In the genomic region with DNA sequence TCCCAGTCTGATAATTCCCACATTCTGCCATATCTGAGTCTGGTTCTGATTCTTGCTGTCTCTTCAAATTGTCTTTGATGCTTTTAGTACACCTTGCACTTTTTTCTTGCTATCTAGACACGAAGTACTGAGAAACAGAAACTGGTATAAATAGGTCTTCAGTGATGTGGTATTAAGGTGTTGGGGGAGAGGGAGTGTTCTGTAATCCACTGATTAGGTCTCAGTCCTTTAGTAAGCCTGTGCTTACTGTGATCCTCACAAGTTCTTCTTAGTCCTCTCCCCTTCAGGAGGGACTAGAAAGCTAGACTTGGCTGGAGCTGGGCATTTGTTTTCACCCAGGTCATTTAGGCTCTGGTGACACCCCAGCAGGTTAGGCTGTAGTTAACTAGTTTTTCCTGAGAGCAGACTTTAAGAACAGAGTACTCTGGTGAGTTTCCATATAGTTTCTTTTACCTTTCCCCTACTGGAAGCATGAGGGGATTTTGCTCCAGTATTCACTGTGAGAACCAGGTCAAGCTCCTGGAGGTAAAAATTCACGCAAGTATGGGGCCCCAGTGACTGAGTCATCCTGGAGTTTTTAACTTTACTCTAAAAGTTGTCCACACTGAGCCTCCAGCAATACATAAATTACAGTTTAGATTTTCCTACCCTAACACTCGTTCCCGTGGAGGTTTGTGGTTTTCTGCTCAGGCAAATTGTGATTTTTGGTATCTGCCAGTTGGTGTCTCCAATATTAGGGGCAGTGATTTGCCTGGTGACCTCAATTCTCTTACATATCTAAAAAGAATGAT, we compare ENCODE assay signal across 8 cellular contexts.
DNase-seq lines count a peak whose midpoint lies in the region; ATAC-seq, FAIRE-seq and TF ChIP-seq lines count a peak whose summit lies in the region.

No MANE protein-coding gene starts in this region.

- peak; percentile 86 for ATAC-seq in GM21529 (IDR thresholded peaks at IDR 0.05; ENCODE audit: unreplicated experiment)

- peak; percentile 65 for TF ChIP-seq POLR2A in GM12891 (IDR thresholded peaks at IDR 0.05; ENCODE audit: low read depth, low read length)

- no peaks in the 10 kb centered on the region for H3K27me3 Mint-ChIP-seq in activated naive CD8-positive, alpha-beta T cell

- DNase-seq in GM12891 (ENCODE audit: insufficient read length, low spot score) (peak; percentile 9), HK-2 (ENCODE audit: unreplicated experiment) (peak; percentile 20), mucosa of gallbladder (ENCODE audit: low spot score) (no peak), urothelium cell line (ENCODE audit: low spot score) (no peak), iPS-NIHi11 (ENCODE audit: low spot score) (no peak), hypothalamus (lab: John Stamatoyannopoulos, UW) (no peak)

- H3K4me3 Mint-ChIP-seq in activated naive CD8-positive, alpha-beta T cell: peak overlapping the region; percentile 39

- H3K27ac Mint-ChIP-seq in activated naive CD8-positive, alpha-beta T cell: peak overlapping the region; percentile 25

- peaks cover 8% of the 10 kb centered on the region for H3K36me3 Mint-ChIP-seq in activated naive CD8-positive, alpha-beta T cell

- peaks cover 54% of the 10 kb centered on the region for H3K4me1 Mint-ChIP-seq in activated naive CD8-positive, alpha-beta T cell (ENCODE audit: low read depth)

- FAIRE-seq in GM12891 (lab: Jason Lieb, UNC): peak; percentile 66
- no peak for FAIRE-seq in urothelium cell line (lab: Jason Lieb, UNC)

- H3K9me3 Mint-ChIP-seq in activated naive CD8-positive, alpha-beta T cell (ENCODE audit: low read depth): no peaks in the 10 kb centered on the region

TF ChIP-seq in GM12891, 5 proteins besides CTCF, POLR2A, EP300 and RAD21:
- TF ChIP-seq PAX5 (IDR thresholded peaks at IDR 0.05; ENCODE audit: insufficient read depth, low read length, severe bottlenecking): no peak
- 0 out of 2 replicates have a peak, but pooled peaks have one; percentile 27 for TF ChIP-seq TAF1 (IDR thresholded peaks at IDR 0.05; ENCODE audit: low read depth, low read length)

Comparison
In these comparisons a context has a peak if more than half of its experiments do, and no peak if none do; other contexts are left out.
1. DNase-seq: peak in GM12891 (single experiment) and HK-2 (single experiment); none in mucosa of gallbladder (single experiment), urothelium cell line (single experiment), iPS-NIHi11 (single experiment) and hypothalamus (0 of 51).